ENCODE assay signal across 8 cellular contexts in genomic region chr12:46372852-46373302, GRCh38. TPM values are rescaled to one million over a fixed set of nuclear protein-coding genes. Genes with fewer than 3 reads are reported as not detected.
DNase-seq lines count a peak whose midpoint lies in the region; ATAC-seq and TF ChIP-seq lines count a peak whose summit lies in the region.

No MANE protein-coding gene starts in this region.

- no peak for TF ChIP-seq RAD21 in liver (IDR thresholded peaks at IDR 0.05)

- peak overlapping the region; percentile 47 to 100 for H3K9ac ChIP-seq in liver (ENCODE audit: low read depth in 1 of 2, low read length in 2 of 2)

- no peak for TF ChIP-seq CTCF in heart left ventricle (IDR thresholded peaks at IDR 0.05)
- no peak for TF ChIP-seq CTCF in adrenal gland (IDR thresholded peaks at IDR 0.05)
- TF ChIP-seq CTCF in liver (IDR thresholded peaks at IDR 0.05; ENCODE audit: low read depth, low read length, missing input control): no peak
- no peak for TF ChIP-seq CTCF in thyroid gland (IDR thresholded peaks at IDR 0.05)

- no peak for TF ChIP-seq POLR2A in heart left ventricle (IDR thresholded peaks at IDR 0.05)
- TF ChIP-seq POLR2A in adrenal gland (IDR thresholded peaks at IDR 0.05): no peak
- no peak for TF ChIP-seq POLR2A in thyroid gland (IDR thresholded peaks at IDR 0.05)

- H3K4me1 ChIP-seq in heart left ventricle (peaks cover 6 to 43% (median 33%) of the 10 kb centered on the region in 12 donors), adrenal gland (replicated peaks in 1 of 2) (peaks cover 21 to 32% of the 10 kb centered on the region in 2 donors), liver (ENCODE audit: control insufficient read depth in 4 of 4, insufficient read depth in 4 of 4, low read length in 3 of 4) (peaks cover 7 to 49% (median 22%) of the 10 kb centered on the region in 4 donors), thyroid gland (peaks cover 22 to 30% of the 10 kb centered on the region in 2 donors)

- no peak for ATAC-seq in heart left ventricle
- no peak for ATAC-seq in Right ventricle myocardium superior (ENCODE audit: poor library complexity)
- no peak for ATAC-seq in HG02981 (IDR thresholded peaks at IDR 0.05; ENCODE audit: unreplicated experiment)

- no peaks in the 10 kb centered on the region for H3K9me3 ChIP-seq in heart left ventricle
- no peaks in the 10 kb centered on the region for H3K9me3 ChIP-seq in adrenal gland (replicated peaks in 1 of 3)
- H3K9me3 ChIP-seq in liver (ENCODE audit: control insufficient read depth in 4 of 4, low read length in 3 of 4): no peaks in the 10 kb centered on the region
- H3K9me3 ChIP-seq in thyroid gland: no peaks in the 10 kb centered on the region

- H3K27me3 ChIP-seq in heart left ventricle (no peaks in the 10 kb centered on the region), adrenal gland (no peaks in the 10 kb centered on the region), liver (ENCODE audit: control insufficient read depth in 4 of 4, insufficient read depth in 4 of 4, low read length in 3 of 4) (no peaks in the 10 kb centered on the region), thyroid gland (no peaks in the 10 kb centered on the region)

- intact Hi-C loops in heart left ventricle (cut with DNase I) (loop anchor here in 8 of 10 donors (1.0 to 10.0 kb wide), 13 partner anchors 10 to 381 kb away; partner anchors contain the start of genes SCAF11 (in 2 of the 8) and SLC38A1 (in 1 of the 8)), Right ventricle myocardium superior (cut with DNase I) (loop anchor here (5.0 kb wide), 1 partner anchor 289 kb away; no protein-coding TSS in a partner anchor), adrenal gland (cut with DNase I) (loop anchor here in 1 of 2 donors (5.0 to 10.0 kb wide), 3 partner anchors 112 to 289 kb away; no protein-coding TSS in a partner anchor), thyroid gland (cut with DNase I) (no loop called here)

- DNase-seq in heart left ventricle: no peak
- DNase-seq in Right ventricle myocardium superior: no peak
- no peak for DNase-seq in adrenal gland
- no peak for DNase-seq in thyroid gland
- DNase-seq in epidermal melanocyte (ENCODE audit: insufficient read length, low spot score): no peak
- no peak for DNase-seq in cerebellar cortex (ENCODE audit: low spot score)

- WGBS in heart left ventricle, 4 donors: 0 to 1% (median 1%) methylated on average over 13 to 16 of the region's 16 CpGs
- WGBS in adrenal gland, 4 donors: 0 to 2% (median 0%) methylated on average over 3 to 16 of the region's 16 CpGs
- WGBS in liver: under 1% methylated on average over 16 of the region's 16 CpGs
- 0 to 2% methylated on average over 6 to 10 of the region's 16 CpGs for WGBS in thyroid gland, 2 donors

- peaks cover 0 to 33% (median 30%) of the 10 kb centered on the region in 9 donors for H3K36me3 ChIP-seq in heart left ventricle
- H3K36me3 ChIP-seq in adrenal gland (replicated peaks in 1 of 2): peaks cover 0 to 33% of the 10 kb centered on the region in 2 donors
- H3K36me3 ChIP-seq in liver (ENCODE audit: control insufficient read depth in 4 of 4, insufficient read depth in 3 of 4, low read depth in 1 of 4, low read length in 3 of 4): peaks cover 0 to 32% (median 19%) of the 10 kb centered on the region in 4 donors
- peaks cover 29 to 34% of the 10 kb centered on the region in 2 donors for H3K36me3 ChIP-seq in thyroid gland

- H3K27ac ChIP-seq in heart left ventricle: peak overlapping the region; percentile 93 to 100 (median 97)
- peak overlapping the region; percentile 86 to 99 (median 98) for H3K27ac ChIP-seq in adrenal gland
- H3K27ac ChIP-seq in liver (ENCODE audit: low read depth in 1 of 2, low read length in 2 of 2): peak overlapping the region; percentile 95 to 99
- H3K27ac ChIP-seq in thyroid gland: peak overlapping the region; percentile 70 to 96 (median 96)

- peak overlapping the region; percentile 73 to 95 (median 88) for H3K4me3 ChIP-seq in heart left ventricle
- H3K4me3 ChIP-seq in adrenal gland: peak overlapping the region in 3 of 4 donors; percentile 86 to 88 (median 86)
- H3K4me3 ChIP-seq in liver (ENCODE audit: low read depth in 1 of 3, low read length in 3 of 3): peak overlapping the region; percentile 71 to 97 (median 88)
- peak overlapping the region; percentile 42 to 76 (median 56) for H3K4me3 ChIP-seq in thyroid gland (replicated peaks in 1 of 3)

TF ChIP-seq in liver, 16 proteins besides CTCF, POLR2A, EP300 and RAD21:
- TF ChIP-seq NR2F2 (IDR thresholded peaks at IDR 0.05) (no peak), FOXA2 (IDR thresholded peaks at IDR 0.05) (no peak), HNF4A (conservative IDR thresholded peaks at IDR 0.05) (no peak), JUND (IDR thresholded peaks at IDR 0.05) (no peak), YY1 (IDR thresholded peaks at IDR 0.05) (no peak)

RNA-seq across cellular contexts. Expression of gene SLC38A2, which starts 0.3 kb away (rescaled TPM):
- total RNA-seq in heart left ventricle (100 to 1,000 TPM in 7 of 9 donors, 10 to 100 TPM in 2; 82.1 to 373 (median 161) TPM), Right ventricle myocardium superior (144 TPM), adrenal gland (100 to 1,000 TPM; 128 to 948 (median 375) TPM), liver (100 to 1,000 TPM in 1 of 2 donors, 10 to 100 TPM in 1; 85.7 to 472 TPM), thyroid gland (100 to 1,000 TPM; 210 to 460 (median 314) TPM)
- polyA plus RNA-seq in heart left ventricle (100 to 1,000 TPM in 1 of 2 donors, 10 to 100 TPM in 1; 39.7 to 195 TPM), adrenal gland (100 to 1,000 TPM in 2 of 3 donors, 10 to 100 TPM in 1; 94.6 to 119 (median 108) TPM), liver (100 to 1,000 TPM in 1 of 2 donors, 10 to 100 TPM in 1; 50.6 to 109 TPM)
